Comparison of ENCODE assay signal across 1 cellular context in the genomic region with DNA sequence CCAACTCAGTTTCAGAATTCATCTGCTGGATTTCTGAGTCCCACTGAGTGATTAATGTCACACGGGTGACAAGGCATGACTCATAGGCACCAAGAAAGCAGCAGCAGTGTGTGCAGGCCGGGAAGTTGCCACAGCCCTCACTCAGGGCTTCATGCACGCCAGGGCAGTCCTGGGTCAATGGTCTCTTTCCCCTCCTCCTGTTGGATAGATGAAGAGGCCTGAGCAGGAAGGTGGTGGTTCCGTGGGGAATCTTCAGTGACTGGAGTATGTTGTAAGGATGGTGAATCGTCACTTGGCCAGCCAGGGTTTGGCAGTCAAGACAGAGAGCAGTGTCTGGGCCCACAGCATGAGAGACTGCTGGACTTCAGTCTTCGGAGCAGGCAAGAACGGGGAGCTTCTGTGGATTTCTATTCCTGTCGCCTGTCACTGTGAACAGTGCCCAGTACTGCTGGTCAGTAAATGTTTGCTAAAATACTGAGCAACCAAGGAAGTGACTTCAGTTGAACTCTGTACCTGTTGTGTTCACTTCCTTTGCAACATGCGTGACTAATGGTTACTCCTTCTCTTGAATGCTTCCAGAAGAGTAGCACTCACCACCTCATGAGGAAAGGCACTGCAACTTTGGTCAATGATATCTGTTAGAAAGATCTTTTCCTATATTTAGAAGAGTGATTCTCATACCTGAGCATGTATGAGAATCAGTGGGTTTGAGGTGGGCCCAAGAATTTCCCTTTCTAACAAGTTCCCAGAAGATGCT.
TF ChIP-seq lines count a peak whose summit lies in the region.

No MANE protein-coding gene starts in this region.

TF ChIP-seq in HepG2, 621 proteins besides CTCF, POLR2A, EP300 and RAD21 (continued from another document and continues in another):
- TF ChIP-seq, protein P1, sequence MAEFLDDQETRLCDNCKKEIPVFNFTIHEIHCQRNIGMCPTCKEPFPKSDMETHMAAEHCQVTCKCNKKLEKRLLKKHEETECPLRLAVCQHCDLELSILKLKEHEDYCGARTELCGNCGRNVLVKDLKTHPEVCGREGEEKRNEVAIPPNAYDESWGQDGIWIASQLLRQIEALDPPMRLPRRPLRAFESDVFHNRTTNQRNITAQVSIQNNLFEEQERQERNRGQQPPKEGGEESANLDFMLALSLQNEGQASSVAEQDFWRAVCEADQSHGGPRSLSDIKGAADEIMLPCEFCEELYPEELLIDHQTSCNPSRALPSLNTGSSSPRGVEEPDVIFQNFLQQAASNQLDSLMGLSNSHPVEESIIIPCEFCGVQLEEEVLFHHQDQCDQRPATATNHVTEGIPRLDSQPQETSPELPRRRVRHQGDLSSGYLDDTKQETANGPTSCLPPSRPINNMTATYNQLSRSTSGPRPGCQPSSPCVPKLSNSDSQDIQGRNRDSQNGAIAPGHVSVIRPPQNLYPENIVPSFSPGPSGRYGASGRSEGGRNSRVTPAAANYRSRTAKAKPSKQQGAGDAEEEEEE (CRISPR knock-in tag; IDR thresholded peaks at IDR 0.05; ENCODE audit: borderline replicate concordance), result peak; percentile 65; the same call in 1 of the 2 replicates
- TF ChIP-seq NBN (conservative IDR thresholded peaks at IDR 0.05), result no peak
- 0 out of 2 replicates have a peak, but pooled peaks have one; percentile 27 for TF ChIP-seq ZNF607 (CRISPR knock-in tag; IDR thresholded peaks at IDR 0.05; ENCODE audit: borderline replicate concordance)
- no peak for TF ChIP-seq GFI1 (CRISPR knock-in tag; IDR thresholded peaks at IDR 0.05; ENCODE audit: borderline replicate concordance)
- TF ChIP-seq ZNF547 (CRISPR knock-in tag; IDR thresholded peaks at IDR 0.05), result 0 out of 2 replicates have a peak, but pooled peaks have one; percentile 25
- TF ChIP-seq RBAK (CRISPR knock-in tag; IDR thresholded peaks at IDR 0.05), result no peak
- no peak for TF ChIP-seq ZNF660 (CRISPR knock-in tag; IDR thresholded peaks at IDR 0.05; ENCODE audit: borderline replicate concordance, low read depth)
- no peak for TF ChIP-seq ZNF180 (CRISPR knock-in tag; IDR thresholded peaks at IDR 0.05; ENCODE audit: borderline replicate concordance, low read depth)
- TF ChIP-seq, protein P2, sequence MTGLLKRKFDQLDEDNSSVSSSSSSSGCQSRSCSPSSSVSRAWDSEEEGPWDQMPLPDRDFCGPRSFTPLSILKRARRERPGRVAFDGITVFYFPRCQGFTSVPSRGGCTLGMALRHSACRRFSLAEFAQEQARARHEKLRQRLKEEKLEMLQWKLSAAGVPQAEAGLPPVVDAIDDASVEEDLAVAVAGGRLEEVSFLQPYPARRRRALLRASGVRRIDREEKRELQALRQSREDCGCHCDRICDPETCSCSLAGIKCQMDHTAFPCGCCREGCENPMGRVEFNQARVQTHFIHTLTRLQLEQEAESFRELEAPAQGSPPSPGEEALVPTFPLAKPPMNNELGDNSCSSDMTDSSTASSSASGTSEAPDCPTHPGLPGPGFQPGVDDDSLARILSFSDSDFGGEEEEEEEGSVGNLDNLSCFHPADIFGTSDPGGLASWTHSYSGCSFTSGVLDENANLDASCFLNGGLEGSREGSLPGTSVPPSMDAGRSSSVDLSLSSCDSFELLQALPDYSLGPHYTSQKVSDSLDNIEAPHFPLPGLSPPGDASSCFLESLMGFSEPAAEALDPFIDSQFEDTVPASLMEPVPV (CRISPR knock-in tag; IDR thresholded peaks at IDR 0.05), result no peak; the same call in 1 of the 2 replicates
- no peak for TF ChIP-seq HNRNPLL (IDR thresholded peaks at IDR 0.05; ENCODE audit: low read depth, low read length, poor library complexity, severe bottlenecking)
- TF ChIP-seq, protein P3, sequence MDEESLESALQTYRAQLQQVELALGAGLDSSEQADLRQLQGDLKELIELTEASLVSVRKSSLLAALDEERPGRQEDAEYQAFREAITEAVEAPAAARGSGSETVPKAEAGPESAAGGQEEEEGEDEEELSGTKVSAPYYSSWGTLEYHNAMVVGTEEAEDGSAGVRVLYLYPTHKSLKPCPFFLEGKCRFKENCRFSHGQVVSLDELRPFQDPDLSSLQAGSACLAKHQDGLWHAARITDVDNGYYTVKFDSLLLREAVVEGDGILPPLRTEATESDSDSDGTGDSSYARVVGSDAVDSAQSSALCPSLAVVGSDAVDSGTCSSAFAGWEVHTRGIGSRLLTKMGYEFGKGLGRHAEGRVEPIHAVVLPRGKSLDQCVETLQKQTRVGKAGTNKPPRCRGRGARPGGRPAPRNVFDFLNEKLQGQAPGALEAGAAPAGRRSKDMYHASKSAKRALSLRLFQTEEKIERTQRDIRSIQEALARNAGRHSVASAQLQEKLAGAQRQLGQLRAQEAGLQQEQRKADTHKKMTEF (CRISPR knock-in tag; IDR thresholded peaks at IDR 0.05), result peak; percentile 83
- TF ChIP-seq KLF13 (CRISPR knock-in tag; IDR thresholded peaks at IDR 0.05), result no peak
- TF ChIP-seq, protein P4, sequence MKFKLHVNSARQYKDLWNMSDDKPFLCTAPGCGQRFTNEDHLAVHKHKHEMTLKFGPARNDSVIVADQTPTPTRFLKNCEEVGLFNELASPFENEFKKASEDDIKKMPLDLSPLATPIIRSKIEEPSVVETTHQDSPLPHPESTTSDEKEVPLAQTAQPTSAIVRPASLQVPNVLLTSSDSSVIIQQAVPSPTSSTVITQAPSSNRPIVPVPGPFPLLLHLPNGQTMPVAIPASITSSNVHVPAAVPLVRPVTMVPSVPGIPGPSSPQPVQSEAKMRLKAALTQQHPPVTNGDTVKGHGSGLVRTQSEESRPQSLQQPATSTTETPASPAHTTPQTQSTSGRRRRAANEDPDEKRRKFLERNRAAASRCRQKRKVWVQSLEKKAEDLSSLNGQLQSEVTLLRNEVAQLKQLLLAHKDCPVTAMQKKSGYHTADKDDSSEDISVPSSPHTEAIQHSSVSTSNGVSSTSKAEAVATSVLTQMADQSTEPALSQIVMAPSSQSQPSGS (CRISPR knock-in tag; IDR thresholded peaks at IDR 0.05), result peak; percentile 64
- TF ChIP-seq ZNF451 (CRISPR knock-in tag; IDR thresholded peaks at IDR 0.05), result no peak
- TF ChIP-seq ZNF768 (CRISPR knock-in tag; IDR thresholded peaks at IDR 0.05), result no peak
- no peak for TF ChIP-seq NFIB (CRISPR knock-in tag; IDR thresholded peaks at IDR 0.05; ENCODE audit: borderline replicate concordance)
- TF ChIP-seq ZNF230 (CRISPR knock-in tag; IDR thresholded peaks at IDR 0.05), result no peak
- TF ChIP-seq, protein P5, sequence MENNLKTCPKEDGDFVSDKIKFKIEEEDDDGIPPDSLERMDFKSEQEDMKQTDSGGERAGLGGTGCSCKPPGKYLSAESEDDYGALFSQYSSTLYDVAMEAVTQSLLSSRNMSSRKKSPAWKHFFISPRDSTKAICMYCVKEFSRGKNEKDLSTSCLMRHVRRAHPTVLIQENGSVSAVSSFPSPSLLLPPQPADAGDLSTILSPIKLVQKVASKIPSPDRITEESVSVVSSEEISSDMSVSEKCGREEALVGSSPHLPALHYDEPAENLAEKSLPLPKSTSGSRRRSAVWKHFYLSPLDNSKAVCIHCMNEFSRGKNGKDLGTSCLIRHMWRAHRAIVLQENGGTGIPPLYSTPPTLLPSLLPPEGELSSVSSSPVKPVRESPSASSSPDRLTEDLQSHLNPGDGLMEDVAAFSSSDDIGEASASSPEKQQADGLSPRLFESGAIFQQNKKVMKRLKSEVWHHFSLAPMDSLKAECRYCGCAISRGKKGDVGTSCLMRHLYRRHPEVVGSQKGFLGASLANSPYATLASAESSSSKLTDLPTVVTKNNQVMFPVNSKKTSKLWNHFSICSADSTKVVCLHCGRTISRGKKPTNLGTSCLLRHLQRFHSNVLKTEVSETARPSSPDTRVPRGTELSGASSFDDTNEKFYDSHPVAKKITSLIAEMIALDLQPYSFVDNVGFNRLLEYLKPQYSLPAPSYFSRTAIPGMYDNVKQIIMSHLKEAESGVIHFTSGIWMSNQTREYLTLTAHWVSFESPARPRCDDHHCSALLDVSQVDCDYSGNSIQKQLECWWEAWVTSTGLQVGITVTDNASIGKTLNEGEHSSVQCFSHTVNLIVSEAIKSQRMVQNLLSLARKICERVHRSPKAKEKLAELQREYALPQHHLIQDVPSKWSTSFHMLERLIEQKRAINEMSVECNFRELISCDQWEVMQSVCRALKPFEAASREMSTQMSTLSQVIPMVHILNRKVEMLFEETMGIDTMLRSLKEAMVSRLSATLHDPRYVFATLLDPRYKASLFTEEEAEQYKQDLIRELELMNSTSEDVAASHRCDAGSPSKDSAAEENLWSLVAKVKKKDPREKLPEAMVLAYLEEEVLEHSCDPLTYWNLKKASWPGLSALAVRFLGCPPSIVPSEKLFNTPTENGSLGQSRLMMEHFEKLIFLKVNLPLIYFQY (CRISPR knock-in tag; IDR thresholded peaks at IDR 0.05; ENCODE audit: borderline replicate concordance), result no peak
- peak; percentile 40; the same call in 1 of the 2 replicates for TF ChIP-seq DMAP1 (CRISPR knock-in tag; IDR thresholded peaks at IDR 0.05)
- TF ChIP-seq, protein P6, sequence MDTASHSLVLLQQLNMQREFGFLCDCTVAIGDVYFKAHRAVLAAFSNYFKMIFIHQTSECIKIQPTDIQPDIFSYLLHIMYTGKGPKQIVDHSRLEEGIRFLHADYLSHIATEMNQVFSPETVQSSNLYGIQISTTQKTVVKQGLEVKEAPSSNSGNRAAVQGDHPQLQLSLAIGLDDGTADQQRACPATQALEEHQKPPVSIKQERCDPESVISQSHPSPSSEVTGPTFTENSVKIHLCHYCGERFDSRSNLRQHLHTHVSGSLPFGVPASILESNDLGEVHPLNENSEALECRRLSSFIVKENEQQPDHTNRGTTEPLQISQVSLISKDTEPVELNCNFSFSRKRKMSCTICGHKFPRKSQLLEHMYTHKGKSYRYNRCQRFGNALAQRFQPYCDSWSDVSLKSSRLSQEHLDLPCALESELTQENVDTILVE (CRISPR knock-in tag; IDR thresholded peaks at IDR 0.05), result 0 out of 2 replicates have a peak, but pooled peaks have one; percentile 56
- no peak for TF ChIP-seq ZNF816 (CRISPR knock-in tag; IDR thresholded peaks at IDR 0.05; ENCODE audit: borderline replicate concordance)
- TF ChIP-seq BHLHE40 (IDR thresholded peaks at IDR 0.05; ENCODE audit: low read length), result peak; percentile 36; the same call in 1 of the 2 replicates
- TF ChIP-seq, protein P7, sequence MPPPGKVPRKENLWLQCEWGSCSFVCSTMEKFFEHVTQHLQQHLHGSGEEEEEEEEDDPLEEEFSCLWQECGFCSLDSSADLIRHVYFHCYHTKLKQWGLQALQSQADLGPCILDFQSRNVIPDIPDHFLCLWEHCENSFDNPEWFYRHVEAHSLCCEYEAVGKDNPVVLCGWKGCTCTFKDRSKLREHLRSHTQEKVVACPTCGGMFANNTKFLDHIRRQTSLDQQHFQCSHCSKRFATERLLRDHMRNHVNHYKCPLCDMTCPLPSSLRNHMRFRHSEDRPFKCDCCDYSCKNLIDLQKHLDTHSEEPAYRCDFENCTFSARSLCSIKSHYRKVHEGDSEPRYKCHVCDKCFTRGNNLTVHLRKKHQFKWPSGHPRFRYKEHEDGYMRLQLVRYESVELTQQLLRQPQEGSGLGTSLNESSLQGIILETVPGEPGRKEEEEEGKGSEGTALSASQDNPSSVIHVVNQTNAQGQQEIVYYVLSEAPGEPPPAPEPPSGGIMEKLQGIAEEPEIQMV (CRISPR knock-in tag; IDR thresholded peaks at IDR 0.05; ENCODE audit: low read depth), result no peak
- TF ChIP-seq, protein P8, sequence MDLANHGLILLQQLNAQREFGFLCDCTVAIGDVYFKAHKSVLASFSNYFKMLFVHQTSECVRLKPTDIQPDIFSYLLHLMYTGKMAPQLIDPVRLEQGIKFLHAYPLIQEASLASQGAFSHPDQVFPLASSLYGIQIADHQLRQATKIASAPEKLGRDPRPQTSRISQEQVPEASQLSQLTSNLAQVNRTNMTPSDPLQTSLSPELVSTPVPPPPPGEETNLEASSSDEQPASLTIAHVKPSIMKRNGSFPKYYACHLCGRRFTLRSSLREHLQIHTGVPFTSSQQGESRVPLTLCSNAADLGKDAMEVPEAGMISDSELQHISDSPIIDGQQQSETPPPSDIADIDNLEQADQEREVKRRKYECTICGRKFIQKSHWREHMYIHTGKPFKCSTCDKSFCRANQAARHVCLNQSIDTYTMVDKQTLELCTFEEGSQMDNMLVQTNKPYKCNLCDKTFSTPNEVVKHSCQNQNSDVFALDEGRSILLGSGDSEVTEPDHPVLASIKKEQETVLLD (CRISPR knock-in tag; IDR thresholded peaks at IDR 0.05; ENCODE audit: low read depth), result 0 out of 2 replicates have a peak, but pooled peaks have one; percentile 25
- no peak for TF ChIP-seq BCL6 (CRISPR knock-in tag; IDR thresholded peaks at IDR 0.05)
- peak; percentile 77 for TF ChIP-seq ZNF12 (CRISPR knock-in tag; IDR thresholded peaks at IDR 0.05)
- TF ChIP-seq MAFF (IDR thresholded peaks at IDR 0.05; ENCODE audit: low read depth, low read length), result 0 out of 2 replicates have a peak, but pooled peaks have one; percentile 63
- TF ChIP-seq, protein P9, sequence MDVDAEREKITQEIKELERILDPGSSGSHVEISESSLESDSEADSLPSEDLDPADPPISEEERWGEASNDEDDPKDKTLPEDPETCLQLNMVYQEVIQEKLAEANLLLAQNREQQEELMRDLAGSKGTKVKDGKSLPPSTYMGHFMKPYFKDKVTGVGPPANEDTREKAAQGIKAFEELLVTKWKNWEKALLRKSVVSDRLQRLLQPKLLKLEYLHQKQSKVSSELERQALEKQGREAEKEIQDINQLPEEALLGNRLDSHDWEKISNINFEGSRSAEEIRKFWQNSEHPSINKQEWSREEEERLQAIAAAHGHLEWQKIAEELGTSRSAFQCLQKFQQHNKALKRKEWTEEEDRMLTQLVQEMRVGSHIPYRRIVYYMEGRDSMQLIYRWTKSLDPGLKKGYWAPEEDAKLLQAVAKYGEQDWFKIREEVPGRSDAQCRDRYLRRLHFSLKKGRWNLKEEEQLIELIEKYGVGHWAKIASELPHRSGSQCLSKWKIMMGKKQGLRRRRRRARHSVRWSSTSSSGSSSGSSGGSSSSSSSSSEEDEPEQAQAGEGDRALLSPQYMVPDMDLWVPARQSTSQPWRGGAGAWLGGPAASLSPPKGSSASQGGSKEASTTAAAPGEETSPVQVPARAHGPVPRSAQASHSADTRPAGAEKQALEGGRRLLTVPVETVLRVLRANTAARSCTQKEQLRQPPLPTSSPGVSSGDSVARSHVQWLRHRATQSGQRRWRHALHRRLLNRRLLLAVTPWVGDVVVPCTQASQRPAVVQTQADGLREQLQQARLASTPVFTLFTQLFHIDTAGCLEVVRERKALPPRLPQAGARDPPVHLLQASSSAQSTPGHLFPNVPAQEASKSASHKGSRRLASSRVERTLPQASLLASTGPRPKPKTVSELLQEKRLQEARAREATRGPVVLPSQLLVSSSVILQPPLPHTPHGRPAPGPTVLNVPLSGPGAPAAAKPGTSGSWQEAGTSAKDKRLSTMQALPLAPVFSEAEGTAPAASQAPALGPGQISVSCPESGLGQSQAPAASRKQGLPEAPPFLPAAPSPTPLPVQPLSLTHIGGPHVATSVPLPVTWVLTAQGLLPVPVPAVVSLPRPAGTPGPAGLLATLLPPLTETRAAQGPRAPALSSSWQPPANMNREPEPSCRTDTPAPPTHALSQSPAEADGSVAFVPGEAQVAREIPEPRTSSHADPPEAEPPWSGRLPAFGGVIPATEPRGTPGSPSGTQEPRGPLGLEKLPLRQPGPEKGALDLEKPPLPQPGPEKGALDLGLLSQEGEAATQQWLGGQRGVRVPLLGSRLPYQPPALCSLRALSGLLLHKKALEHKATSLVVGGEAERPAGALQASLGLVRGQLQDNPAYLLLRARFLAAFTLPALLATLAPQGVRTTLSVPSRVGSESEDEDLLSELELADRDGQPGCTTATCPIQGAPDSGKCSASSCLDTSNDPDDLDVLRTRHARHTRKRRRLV (CRISPR knock-in tag; IDR thresholded peaks at IDR 0.05), result no peak
